Comparison of ENCODE assay signal across 8 cellular contexts in genomic region chr7:157138424-157139141, GRCh38. TPM values are rescaled to one million over a fixed set of nuclear protein-coding genes. Genes with fewer than 3 reads are reported as not detected.
DNase-seq lines count a peak whose midpoint lies in the region; FAIRE-seq and TF ChIP-seq lines count a peak whose summit lies in the region.

Gene UBE3C, plus strand, starts transcription at chr7:157138926. Its CDS starts 347 bp downstream, at chr7:157139273.

- CTCF ChIA-PET in HEK293T (lab: Yijun Ruan, JAX) = no interaction called here

- TF ChIP-seq CTCF in neutrophil (IDR thresholded peaks at IDR 0.05) (peak; percentile 64), subcutaneous adipose tissue (IDR thresholded peaks at IDR 0.05; ENCODE audit: low read depth) (no peak)

- no peak for FAIRE-seq in frontal cortex (lab: Jason Lieb, UNC)

- DNase-seq in GF-D8 (lab: John Stamatoyannopoulos, UW) (peak; percentile 77), HEK293T (ENCODE audit: extremely low spot score) (peak; percentile 99), NAMALWA (ENCODE audit: low spot score) (peak; percentile 92), SK-MEL-5 (ENCODE audit: low read depth, low spot score) (peak; percentile 92), frontal cortex (ENCODE audit: low spot score in 2 of 2) (peak; percentile 97)
- DNase-seq in activated naive CD4-positive, alpha-beta T cell treated with Interleukin-2 at 50 U/mL for 16 hours = peak; percentile 92

- peak within 1 kb of the TSS; percentile 65 to 88 for H3K4me3 ChIP-seq in neutrophil (ENCODE audit: low read depth in 1 of 2, low read length in 1 of 2)

- peaks cover 38 to 41% of the 10 kb centered on the region in 2 experiments for H3K4me1 ChIP-seq in neutrophil (ENCODE audit: control insufficient read depth in 1 of 2, insufficient read depth in 1 of 2, low read depth in 1 of 2, low read length in 1 of 2)

- in situ Hi-C loops in SK-MEL-5 (cut with HindIII; ENCODE audit: low pct_unique_long_range_greater_than_20kb, low sequenced_read_pairs) = no loop called here

- POLR2A ChIA-PET in HEK293T (lab: Yijun Ruan, JAX) = interaction anchor here (0.7 to 1.8 kb wide), 5 partner anchors 9 to 128 kb away, joined by 3 to 6 read pairs (median 4); partner anchors contain the start of gene MNX1

- no peaks in the 10 kb centered on the region for H3K36me3 ChIP-seq in neutrophil

- no peaks in the 10 kb centered on the region for H3K27me3 ChIP-seq in neutrophil

- no peaks in the 10 kb centered on the region for H3K9me3 ChIP-seq in neutrophil

- H3K27ac ChIP-seq in neutrophil = peak within 1 kb of the TSS; percentile 87

TF ChIP-seq in HEK293T, 16 proteins besides CTCF, POLR2A, EP300 and RAD21:
- TF ChIP-seq FOXM1 (IDR thresholded peaks at IDR 0.05; ENCODE audit: borderline replicate concordance) (0 out of 2 replicates have a peak, but pooled peaks have one; percentile 11), LEF1 (IDR thresholded peaks at IDR 0.05; ENCODE audit: borderline replicate concordance) (peak; percentile 38; the same call in 1 of the 2 replicates), NFRKB (IDR thresholded peaks at IDR 0.05) (no peak), BHLHE40 (IDR thresholded peaks at IDR 0.05; ENCODE audit: borderline replicate concordance) (no peak), L3MBTL2 (conservative IDR thresholded peaks at IDR 0.05) (peak; percentile 91)
- TF ChIP-seq, protein P1, sequence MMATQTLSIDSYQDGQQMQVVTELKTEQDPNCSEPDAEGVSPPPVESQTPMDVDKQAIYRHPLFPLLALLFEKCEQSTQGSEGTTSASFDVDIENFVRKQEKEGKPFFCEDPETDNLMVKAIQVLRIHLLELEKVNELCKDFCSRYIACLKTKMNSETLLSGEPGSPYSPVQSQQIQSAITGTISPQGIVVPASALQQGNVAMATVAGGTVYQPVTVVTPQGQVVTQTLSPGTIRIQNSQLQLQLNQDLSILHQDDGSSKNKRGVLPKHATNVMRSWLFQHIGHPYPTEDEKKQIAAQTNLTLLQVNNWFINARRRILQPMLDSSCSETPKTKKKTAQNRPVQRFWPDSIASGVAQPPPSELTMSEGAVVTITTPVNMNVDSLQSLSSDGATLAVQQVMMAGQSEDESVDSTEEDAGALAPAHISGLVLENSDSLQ (IDR thresholded peaks at IDR 0.05) = 0 out of 2 replicates have a peak, but pooled peaks have one; percentile 9

RNA-seq across cellular contexts. Expression of gene UBE3C, which starts in this region (rescaled TPM):
- 142 and 153 TPM in 2 replicates for total RNA-seq in SK-MEL-5 (2014; rRNA removed; shearing (Covaris generic))
- polyA plus RNA-seq in SK-MEL-5 (2015; cell fraction: cytosol; rRNA removed) = 87.7 and 121 TPM in 2 replicates
- polyA plus RNA-seq in SK-MEL-5 (2015; cell fraction: nucleus; rRNA removed) = 60.2 and 62.1 TPM in 2 replicates
- total RNA-seq in frontal cortex (87.6 TPM), subcutaneous adipose tissue (10 to 100 TPM; 62.6 to 91.8 (median 73.7) TPM)

Comparison
In these comparisons a context has a peak if more than half of its experiments do, and no peak if none do; other contexts are left out.
1. Peak in every context shown above with its lines: DNase-seq, H3K4me3 ChIP-seq and H3K27ac ChIP-seq.